In genomic region chr11:2673871-2674471, GRCh38 we compare ENCODE assay signal across 19 cellular contexts. TPM values are rescaled to one million over a fixed set of nuclear protein-coding genes. Genes with fewer than 3 reads are reported as not detected.
DNase-seq lines count a peak whose midpoint lies in the region; ATAC-seq and TF ChIP-seq lines count a peak whose summit lies in the region.
"Had no signal": no experiment of that assay in that cellular context is flagged by ENCODE, and none has a peak within 500 bp of the region (broad histone marks: within the 10 kb centered on the region; RNA-seq: fewer than 3 reads in every experiment).

No MANE protein-coding gene starts in this region.

- WGBS in hepatocyte (ENCODE audit: low lambda C conversion rate, missing lambda C conversion rate), result 84% methylated on average over 14 of the region's 16 CpGs

- TF ChIP-seq CTCF in left ventricle myocardium inferior (IDR thresholded peaks at IDR 0.05; ENCODE audit: borderline replicate concordance), result no peak
- no peak for TF ChIP-seq CTCF in hepatocyte (IDR thresholded peaks at IDR 0.05; ENCODE audit: poor library complexity)

- H3K79me2 ChIP-seq in hepatocyte, result peaks cover 97% of the 10 kb centered on the region

- peaks cover 73% of the 10 kb centered on the region for H4K20me1 ChIP-seq in hepatocyte (ENCODE audit: insufficient read depth, poor library complexity, severe bottlenecking)

- peaks cover 6% of the 10 kb centered on the region for H3K36me3 ChIP-seq in left ventricle myocardium inferior
- H3K36me3 ChIP-seq in hepatocyte (replicated peaks; ENCODE audit: insufficient read depth, low read depth), result no peaks in the 10 kb centered on the region
- H3K36me3 ChIP-seq: vagina had no signal

- H3K4me2 ChIP-seq in hepatocyte, result peak overlapping the region; percentile 33

- H3K9me3 ChIP-seq in left ventricle myocardium inferior (replicated peaks) (no peaks in the 10 kb centered on the region), hepatocyte (ENCODE audit: low read depth) (no peaks in the 10 kb centered on the region)
- H3K9me3 ChIP-seq: vagina had no signal

- H2AFZ ChIP-seq in hepatocyte, result no peak overlapping the region

- H3K4me1 ChIP-seq in left ventricle myocardium inferior, result peaks cover 61% of the 10 kb centered on the region
- peaks cover 35% of the 10 kb centered on the region for H3K4me1 ChIP-seq in hepatocyte (ENCODE audit: insufficient read depth)

- H3K27ac ChIP-seq in left ventricle myocardium inferior (replicated peaks) (no peak overlapping the region), hepatocyte (peak overlapping the region; percentile 35)
- H3K27ac ChIP-seq: C4-2B, vagina, VCaP had no signal

- intact Hi-C loops in left cardiac atrium (cut with DNase I), result loop anchor here in 1 of 2 donors (10.0 kb wide), 1 partner anchor 109 kb away; no protein-coding TSS in a partner anchor
- intact Hi-C loops in left ventricle myocardium inferior (cut with micrococcal nuclease), result no loop called here
- intact Hi-C loops in posterior vena cava (cut with DNase I), result no loop called here

- DNase-seq in left cardiac atrium, result peak; percentile 10
- DNase-seq in left ventricle myocardium inferior, result no peak
- DNase-seq in hepatocyte (ENCODE audit: low spot score), result no peak
- DNase-seq in posterior vena cava (ENCODE audit: low spot score), result peak; percentile 53
- no peak for DNase-seq in midbrain (lab: John Stamatoyannopoulos, UW)
- DNase-seq in dermis blood vessel endothelial cell, result no peak
- no peak for DNase-seq in activated CD4-positive, alpha-beta T cell treated with anti-CD3 and anti-CD28 coated beads for 4 hours
- DNase-seq: DMS153, foreskin melanocyte, kidney glomerular epithelial cell, MV-4-11, NCI-H187, NCI-H2227 treated with DMSO at 0.1 percent for 48 hours, PC-3 had no signal

- H3K9me2 ChIP-seq in hepatocyte (replicated peaks; ENCODE audit: insufficient read depth), result no peaks in the 10 kb centered on the region

- ATAC-seq in left cardiac atrium (peak in 1 of 2 donors; percentile 15), HG03571 (IDR thresholded peaks at IDR 0.05; ENCODE audit: unreplicated experiment) (no peak)
- ATAC-seq: PC-3 had no signal

- no peaks in the 10 kb centered on the region for H3K27me3 ChIP-seq in left ventricle myocardium inferior (ENCODE audit: low read depth)
- no peaks in the 10 kb centered on the region for H3K27me3 ChIP-seq in hepatocyte
- H3K27me3 ChIP-seq: dorsolateral prefrontal cortex, vagina had no signal

- H3K4me3 ChIP-seq in left ventricle myocardium inferior, result no peak overlapping the region
- no peak overlapping the region for H3K4me3 ChIP-seq in hepatocyte
- H3K4me3 ChIP-seq: vagina had no signal

RNA-seq across cellular contexts. Expression of gene KCNQ1OT1, which starts 25.8 kb away (rescaled TPM):
- total RNA-seq in left cardiac atrium (under 1 TPM; 0.59 to 0.81 TPM), left ventricle myocardium inferior (0.33 TPM), hepatocyte (6.6 and 7.9 TPM in 2 replicates), posterior vena cava (1 to 10 TPM; 1.8 to 3.5 TPM), dermis blood vessel endothelial cell (0.70 and 1.5 TPM in 2 replicates)
- polyA plus RNA-seq in hepatocyte, result 3.1 and 4.0 TPM in 2 replicates

Comparison
In these comparisons a context has a peak if more than half of its experiments do, and no peak if none do; other contexts are left out.
1. DNase-seq: peak in left cardiac atrium (single experiment) and posterior vena cava (single experiment); none in left ventricle myocardium inferior (single experiment), hepatocyte (single experiment), midbrain (single experiment), dermis blood vessel endothelial cell (single experiment) and activated CD4-positive, alpha-beta T cell treated with anti-CD3 and anti-CD28 coated beads for 4 hours (0 of 2).